ENCODE assay signal across 1 cellular context in genomic region chr9:81522721-81523551, GRCh38.
TF ChIP-seq lines count a peak whose summit lies in the region.

No MANE protein-coding gene starts in this region.

TF ChIP-seq in HepG2, 621 proteins besides CTCF, POLR2A, EP300 and RAD21 (continued from another document):
- TF ChIP-seq ZGPAT (CRISPR knock-in tag; IDR thresholded peaks at IDR 0.05), result peak; percentile 24; the same call in 1 of the 2 replicates
- TF ChIP-seq ZBTB39 (CRISPR knock-in tag; IDR thresholded peaks at IDR 0.05), result no peak
- TF ChIP-seq SMC3 (IDR thresholded peaks at IDR 0.05; ENCODE audit: low read length), result peak; percentile 89
- TF ChIP-seq ZNF451 (CRISPR knock-in tag; IDR thresholded peaks at IDR 0.05), result no peak
- TF ChIP-seq NAIF1 (CRISPR knock-in tag; IDR thresholded peaks at IDR 0.05; ENCODE audit: borderline replicate concordance), result no peak
- TF ChIP-seq ZNF317 (CRISPR knock-in tag; IDR thresholded peaks at IDR 0.05), result 0 out of 2 replicates have a peak, but pooled peaks have one; percentile 20
- no peak for TF ChIP-seq TBX2 (CRISPR knock-in tag; IDR thresholded peaks at IDR 0.05; ENCODE audit: borderline replicate concordance)
- peak; percentile 14; the same call in 1 of the 2 replicates for TF ChIP-seq HNF4A (CRISPR knock-in tag; IDR thresholded peaks at IDR 0.05)
- TF ChIP-seq TFDP2 (CRISPR knock-in tag; IDR thresholded peaks at IDR 0.05), result no peak
- TF ChIP-seq U2AF1 (optimal IDR thresholded peaks at IDR 0.05; ENCODE audit: low read depth, low read length), result no peak
- TF ChIP-seq AGO1 (IDR thresholded peaks at IDR 0.05; ENCODE audit: low read depth, low read length, poor library complexity, severe bottlenecking), result no peak
- 0 out of 2 replicates have a peak, but pooled peaks have one; percentile 9 for TF ChIP-seq ZBTB43 (CRISPR knock-in tag; conservative IDR thresholded peaks at IDR 0.05)
- peak; percentile 23; the same call in 1 of the 2 replicates for TF ChIP-seq THRA (CRISPR knock-in tag; IDR thresholded peaks at IDR 0.05; ENCODE audit: borderline replicate concordance)
- TF ChIP-seq MLXIP (CRISPR knock-in tag; IDR thresholded peaks at IDR 0.05; ENCODE audit: borderline replicate concordance), result no peak
- peak; percentile 40; the same call in 1 of the 2 replicates for TF ChIP-seq ELF3 (CRISPR knock-in tag; IDR thresholded peaks at IDR 0.05)
